ENCODE assay signal across 11 cellular contexts in the genomic region with DNA sequence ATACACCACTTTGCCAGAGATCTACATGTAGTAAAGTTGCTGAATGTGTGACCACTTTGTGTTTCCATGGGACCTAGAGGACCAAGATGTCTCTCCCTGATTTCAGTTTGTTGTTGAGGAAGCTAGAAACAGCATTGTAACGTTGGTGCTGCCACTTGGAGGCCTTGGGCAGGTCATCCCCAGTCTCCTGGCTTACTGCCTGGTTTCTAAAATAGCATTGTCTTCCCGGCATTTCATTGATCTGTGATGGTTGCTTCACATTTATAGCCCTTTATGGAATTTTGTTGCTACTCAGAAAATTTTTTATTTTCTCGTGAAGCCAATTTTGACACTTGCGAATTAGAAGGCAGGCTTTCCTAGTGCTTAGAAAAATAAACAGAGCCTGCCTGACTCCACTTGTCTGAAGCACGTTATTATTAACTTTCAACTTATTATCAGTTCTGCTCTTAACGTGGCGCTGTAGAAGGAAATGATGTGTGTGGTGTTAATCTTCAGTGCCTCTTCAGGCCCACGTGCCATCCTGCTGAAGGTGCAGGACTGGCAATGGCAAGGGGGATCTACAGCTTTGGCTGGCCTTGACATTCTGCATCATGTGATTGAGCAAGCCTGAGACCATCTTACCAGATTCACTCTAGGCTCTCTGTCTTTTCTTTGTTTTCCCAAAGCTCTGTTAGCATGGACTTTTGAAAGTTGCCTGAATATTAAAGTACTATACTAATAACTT. TPM values are rescaled to one million over a fixed set of nuclear protein-coding genes. Genes with fewer than 3 reads are reported as not detected.
DNase-seq lines count a peak whose midpoint lies in the region; ATAC-seq and TF ChIP-seq lines count a peak whose summit lies in the region.
"Had no signal": no experiment of that assay in that cellular context is flagged by ENCODE, and none has a peak within 500 bp of the region (broad histone marks: within the 10 kb centered on the region; RNA-seq: fewer than 3 reads in every experiment).

No MANE protein-coding gene starts in this region.

- peaks cover 32 to 36% of the 10 kb centered on the region in 2 donors for H3K4me1 ChIP-seq in gastrocnemius medialis

- CTCF ChIA-PET in activated CD8-positive, alpha-beta T cell treated with anti-CD3 and anti-CD28 coated beads, Interleukin-2, amount 10 ng/mL, durations not matched to agents 7 days and 5 days (lab: Charles Lee), result interaction anchor here (0.7 to 4.5 kb wide), 10 partner anchors 10 to 92 kb away, joined by 3 to 26 read pairs (median 4); no protein-coding TSS in a partner anchor

- H3K4me3 Mint-ChIP-seq in activated CD8-positive, alpha-beta T cell treated with anti-CD3 and anti-CD28 coated beads, Interleukin-2, amount 10 ng/mL, durations not matched to agents 7 days and 5 days, result no peak overlapping the region

- DNase-seq in GM03348 (ENCODE audit: low spot score) (peak; percentile 62), left cardiac atrium (no peak), gastrocnemius medialis (no peak), HUDEP-2 (lab: John Stamatoyannopoulos, UW; ENCODE audit: unreplicated experiment in 76 of 76) (no peak), D341Med (ENCODE audit: low spot score) (no peak)
- DNase-seq in activated CD8-positive, alpha-beta T cell treated with anti-CD3 and anti-CD28 coated beads, Interleukin-2, amount 10 ng/mL, durations not matched to agents 7 days and 5 days, result no peak
- DNase-seq: DND-41, NCI-H2029 treated with DMSO at 0.1 percent for 48 hours, retina had no signal

- peak overlapping the region; percentile 12 for H3K27ac Mint-ChIP-seq in activated CD8-positive, alpha-beta T cell treated with anti-CD3 and anti-CD28 coated beads, Interleukin-2, amount 10 ng/mL, durations not matched to agents 7 days and 5 days

- H3K9me3 Mint-ChIP-seq in activated CD8-positive, alpha-beta T cell treated with anti-CD3 and anti-CD28 coated beads, Interleukin-2, amount 10 ng/mL, durations not matched to agents 7 days and 5 days (ENCODE audit: insufficient read depth), result no peaks in the 10 kb centered on the region

- H3K27me3 ChIP-seq in gastrocnemius medialis, result no peaks in the 10 kb centered on the region

- no peaks in the 10 kb centered on the region for H3K36me3 ChIP-seq in gastrocnemius medialis

- peak overlapping the region; percentile 32 to 53 (median 42) for H3K27ac ChIP-seq in gastrocnemius medialis

- no peaks in the 10 kb centered on the region for H3K27me3 Mint-ChIP-seq in activated CD8-positive, alpha-beta T cell treated with anti-CD3 and anti-CD28 coated beads, Interleukin-2, amount 10 ng/mL, durations not matched to agents 7 days and 5 days (ENCODE audit: low read depth)

- no peak for TF ChIP-seq CTCF in gastrocnemius medialis (IDR thresholded peaks at IDR 0.05 in 4 of 5, conservative IDR thresholded peaks at IDR 0.05 in 1 of 5)

- POLR2A ChIA-PET in activated CD8-positive, alpha-beta T cell treated with anti-CD3 and anti-CD28 coated beads, Interleukin-2, amount 10 ng/mL, durations not matched to agents 7 days and 5 days (lab: Charles Lee), result interaction anchor here (0.7 kb wide), 1 partner anchor 41 kb away, joined by 4 read pairs; no protein-coding TSS in a partner anchor

- no peak overlapping the region for H3K4me3 ChIP-seq in gastrocnemius medialis

- no peak for ATAC-seq in activated CD8-positive, alpha-beta T cell treated with anti-CD3 and anti-CD28 coated beads, Interleukin-2, amount 10 ng/mL, durations not matched to agents 7 days and 5 days
- peak; percentile 27 to 39 for ATAC-seq in left cardiac atrium
- no peak for ATAC-seq in gastrocnemius medialis
- ATAC-seq in GM18505 (IDR thresholded peaks at IDR 0.05; ENCODE audit: unreplicated experiment), result no peak
- no peak for ATAC-seq in HG02973 (IDR thresholded peaks at IDR 0.05; ENCODE audit: unreplicated experiment)

- in situ Hi-C loops in gastrocnemius medialis (cut with MboI; ENCODE audit: low sequenced_read_pairs in 4 of 4), result no loop called here

- H3K9me3 ChIP-seq in gastrocnemius medialis, result no peaks in the 10 kb centered on the region

- peaks cover 90% of the 10 kb centered on the region for H3K4me1 Mint-ChIP-seq in activated CD8-positive, alpha-beta T cell treated with anti-CD3 and anti-CD28 coated beads, Interleukin-2, amount 10 ng/mL, durations not matched to agents 7 days and 5 days (ENCODE audit: low read depth)

- H3K36me3 Mint-ChIP-seq in activated CD8-positive, alpha-beta T cell treated with anti-CD3 and anti-CD28 coated beads, Interleukin-2, amount 10 ng/mL, durations not matched to agents 7 days and 5 days (ENCODE audit: low read depth), result peaks cover 74% of the 10 kb centered on the region

- intact Hi-C loops in left cardiac atrium (cut with DNase I) (loop anchor here in 1 of 2 donors (5.0 kb wide), 2 partner anchors 37 to 58 kb away; no protein-coding TSS in a partner anchor), gastrocnemius medialis (cut with DNase I; ENCODE audit: low total_unique reads) (no loop called here)

- TF ChIP-seq POLR2A in gastrocnemius medialis (IDR thresholded peaks at IDR 0.05), result no peak
- no peak for TF ChIP-seq POLR2A in GM18505 (IDR thresholded peaks at IDR 0.05; ENCODE audit: borderline replicate concordance, extremely low read depth, insufficient read depth, insufficient read length)

RNA-seq across cellular contexts. Expression of gene INPP4A, which starts 59.9 kb away (rescaled TPM):
- 100 to 1,000 TPM; 152 to 157 TPM for total RNA-seq in activated CD8-positive, alpha-beta T cell treated with anti-CD3 and anti-CD28 coated beads, Interleukin-2, amount 10 ng/mL, durations not matched to agents 7 days and 5 days
- total RNA-seq in left cardiac atrium (10 to 100 TPM; 14.6 to 19.5 TPM), gastrocnemius medialis (10 to 100 TPM in 3 of 4 donors, 1 to 10 TPM in 1; 9.8 to 19.6 (median 16.0) TPM)

Comparison
In these comparisons a context has a peak if more than half of its experiments do, and no peak if none do; other contexts are left out.
1. ATAC-seq: peak in left cardiac atrium (2 of 2); none in activated CD8-positive, alpha-beta T cell treated with anti-CD3 and anti-CD28 coated beads, Interleukin-2, amount 10 ng/mL, durations not matched to agents 7 days and 5 days (single experiment), gastrocnemius medialis (0 of 2), GM18505 (single experiment) and HG02973 (single experiment).
2. RNA of gene INPP4A, which starts 59.9 kb away (total RNA-seq): 152 to 157 TPM in activated CD8-positive, alpha-beta T cell treated with anti-CD3 and anti-CD28 coated beads, Interleukin-2, amount 10 ng/mL, durations not matched to agents 7 days and 5 days; 14.6 to 19.5 TPM in left cardiac atrium and 9.8 to 19.6 TPM in gastrocnemius medialis; every median in the first group is over 4 times any median in the second.